8 cellular contexts compared by ENCODE assay signal in genomic region chr16:57167951-57168350, GRCh38. TPM values are rescaled to one million over a fixed set of nuclear protein-coding genes. Genes with fewer than 3 reads are reported as not detected.
DNase-seq lines count a peak whose midpoint lies in the region; ATAC-seq and TF ChIP-seq lines count a peak whose summit lies in the region.

No MANE protein-coding gene starts in this region.

- peak; percentile 65 for TF ChIP-seq CTCF in H9 (conservative IDR thresholded peaks at IDR 0.05)
- peak; percentile 74 for TF ChIP-seq CTCF in epithelial cell of proximal tubule (conservative IDR thresholded peaks at IDR 0.05; ENCODE audit: low read depth, low read length)
- TF ChIP-seq CTCF in stomach (IDR thresholded peaks at IDR 0.05), result peak in 3 of 7 experiments; percentile 10 to 46 (median 37)

- H4K91ac ChIP-seq in H9 (ENCODE audit: insufficient read length, low read depth, low read length), result no peak overlapping the region

- peak; percentile 62 for DNase-seq in DMS114 treated with DMSO at 0.1 percent for 48 hours (lab: John Stamatoyannopoulos, UW; ENCODE audit: unreplicated experiment)
- DNase-seq in H9, result no peak
- peak; percentile 70 for DNase-seq in RPMI8226
- DNase-seq in epithelial cell of proximal tubule (ENCODE audit: low read depth), result no peak
- peak in 6 of 10 donors; percentile 33 to 74 (median 58) for DNase-seq in naive thymus-derived CD8-positive, alpha-beta T cell
- no peak for DNase-seq in T-helper 2 cell treated with Interferon-gamma antibody and Interleukin-4, amounts not matched to agents 5 μg/mL and 100 μg/mL, for 36 hours (ENCODE audit: low spot score)
- DNase-seq in stomach, result no peak

- peaks cover 58 to 85% (median 84%) of the 10 kb centered on the region in 4 donors for H3K36me3 ChIP-seq in stomach

- WGBS in H9 (ENCODE audit: extremely low coverage, insufficient read length, low lambda C conversion rate), result no CpG with 5 or more reads among the region's 4 CpGs
- 13 to 18% (median 15%) methylated on average over 4 of the region's 4 CpGs for WGBS in stomach, 5 donors

- no peaks in the 10 kb centered on the region for H3K4me1 ChIP-seq in H9 (ENCODE audit: insufficient read depth, low read length)
- H3K4me1 ChIP-seq in stomach, result peaks cover 0 to 23% (median 10%) of the 10 kb centered on the region in 4 donors

- H3K27me3 ChIP-seq in H9 (ENCODE audit: insufficient read depth, low read length) (no peaks in the 10 kb centered on the region), stomach (no peaks in the 10 kb centered on the region)

- POLR2A ChIA-PET in naive thymus-derived CD8-positive, alpha-beta T cell (lab: Charles Lee), result interaction anchor here (0.6 to 1.2 kb wide), 2 partner anchors 84 to 90 kb away, joined by 3 to 4 read pairs; no protein-coding TSS in a partner anchor

- no peak overlapping the region for H3K4me3 Mint-ChIP-seq in H9
- H3K4me3 Mint-ChIP-seq in naive thymus-derived CD8-positive, alpha-beta T cell, result no peak overlapping the region
- H3K4me3 Mint-ChIP-seq in T-helper 2 cell treated with Interferon-gamma antibody and Interleukin-4, amounts not matched to agents 5 μg/mL and 100 μg/mL, for 36 hours, result no peak overlapping the region

- no peak overlapping the region for H3K4ac ChIP-seq in H9 (ENCODE audit: low read depth, low read length)

- no peak overlapping the region for H3K56ac ChIP-seq in H9 (ENCODE audit: insufficient read length, low read depth, low read length)

- H3K14ac ChIP-seq in H9 (ENCODE audit: insufficient read depth, low read length), result no peak overlapping the region

- no peaks in the 10 kb centered on the region for H3K79me1 ChIP-seq in H9 (ENCODE audit: insufficient read depth, low read depth, low read length, poor library complexity, severe bottlenecking)

- intact Hi-C loops in stomach (cut with DNase I; ENCODE audit: low total_unique reads), result loop anchor here (10.0 kb wide), 1 partner anchor 83 kb away; no protein-coding TSS in a partner anchor

- H2BK120ac ChIP-seq in H9 (ENCODE audit: low read depth, low read length, poor library complexity, severe bottlenecking), result no peak overlapping the region

- H3K4me3 ChIP-seq in epithelial cell of proximal tubule (ENCODE audit: low read depth, low read length) (no peak overlapping the region), stomach (no peak overlapping the region)

- TF ChIP-seq POLR2A in stomach (IDR thresholded peaks at IDR 0.05), result no peak

- no peaks in the 10 kb centered on the region for H3K4me1 Mint-ChIP-seq in H9
- peaks cover 8 to 22% (median 11%) of the 10 kb centered on the region in 4 donors for H3K4me1 Mint-ChIP-seq in naive thymus-derived CD8-positive, alpha-beta T cell
- H3K4me1 Mint-ChIP-seq in T-helper 2 cell treated with Interferon-gamma antibody and Interleukin-4, amounts not matched to agents 5 μg/mL and 100 μg/mL, for 36 hours (ENCODE audit: low read depth), result peaks cover 5% of the 10 kb centered on the region

- H2AK5ac ChIP-seq in H9 (ENCODE audit: insufficient read length, low read length), result no peak overlapping the region

- no peak overlapping the region for H3K9ac ChIP-seq in H9 (ENCODE audit: extremely low read depth, insufficient read length, low read length)

- no peaks in the 10 kb centered on the region for H3K23me2 ChIP-seq in H9 (ENCODE audit: insufficient read length, low read depth, low read length, poor library complexity, severe bottlenecking)

- no peak overlapping the region for H3K4me2 ChIP-seq in H9 (ENCODE audit: insufficient read depth, insufficient read length, low read length)

- no peak overlapping the region for H2BK20ac ChIP-seq in H9 (ENCODE audit: low read depth, low read length, poor library complexity, severe bottlenecking)

- no peak overlapping the region for H3K18ac ChIP-seq in H9 (ENCODE audit: insufficient read length, low read depth, low read length)

- no peak overlapping the region for H2BK5ac ChIP-seq in H9 (ENCODE audit: insufficient read length, low read length)

- no peak for TF ChIP-seq EP300 in stomach (IDR thresholded peaks at IDR 0.05)

- no peak overlapping the region for H3K23ac ChIP-seq in H9 (ENCODE audit: insufficient read length, low read depth, low read length)

- no peak overlapping the region for H2BK12ac ChIP-seq in H9 (ENCODE audit: insufficient read length, low read depth, low read length)

- H3K9me3 ChIP-seq in H9 (ENCODE audit: control insufficient read depth, low read depth, low read length) (no peaks in the 10 kb centered on the region), stomach (no peaks in the 10 kb centered on the region)

- H3K79me2 ChIP-seq in H9 (ENCODE audit: insufficient read depth, low read length), result no peaks in the 10 kb centered on the region

- H3K27me3 Mint-ChIP-seq in H9 (ENCODE audit: low read depth), result no peaks in the 10 kb centered on the region
- no peaks in the 10 kb centered on the region for H3K27me3 Mint-ChIP-seq in naive thymus-derived CD8-positive, alpha-beta T cell
- H3K27me3 Mint-ChIP-seq in T-helper 2 cell treated with Interferon-gamma antibody and Interleukin-4, amounts not matched to agents 5 μg/mL and 100 μg/mL, for 36 hours (ENCODE audit: low read depth), result no peaks in the 10 kb centered on the region

- no peak overlapping the region for H2AFZ ChIP-seq in H9 (ENCODE audit: low read length)

- H2BK15ac ChIP-seq in H9 (ENCODE audit: low read depth, low read length), result no peak overlapping the region

- no peak overlapping the region for H4K8ac ChIP-seq in H9 (replicated peaks; ENCODE audit: insufficient read length, low read depth, low read length)

- no peaks in the 10 kb centered on the region for H4K20me1 ChIP-seq in H9 (ENCODE audit: control insufficient read depth, insufficient read depth, insufficient read length)

- ATAC-seq in naive thymus-derived CD8-positive, alpha-beta T cell, result peak; percentile 97
- no peak for ATAC-seq in GM19324 (IDR thresholded peaks at IDR 0.05; ENCODE audit: low FRiP score, unreplicated experiment)

- H3K36me3 Mint-ChIP-seq in H9 (ENCODE audit: insufficient read depth in 1 of 3, low read depth in 3 of 3), result peaks cover 39 to 82% (median 70%) of the 10 kb centered on the region in 3 experiments
- peaks cover 5 to 81% (median 28%) of the 10 kb centered on the region in 3 donors for H3K36me3 Mint-ChIP-seq in naive thymus-derived CD8-positive, alpha-beta T cell
- H3K36me3 Mint-ChIP-seq in T-helper 2 cell treated with Interferon-gamma antibody and Interleukin-4, amounts not matched to agents 5 μg/mL and 100 μg/mL, for 36 hours (ENCODE audit: low read depth), result peaks cover 53% of the 10 kb centered on the region

- H3K9me3 Mint-ChIP-seq in H9, result no peaks in the 10 kb centered on the region
- H3K9me3 Mint-ChIP-seq in naive thymus-derived CD8-positive, alpha-beta T cell, result no peaks in the 10 kb centered on the region
- H3K9me3 Mint-ChIP-seq in T-helper 2 cell treated with Interferon-gamma antibody and Interleukin-4, amounts not matched to agents 5 μg/mL and 100 μg/mL, for 36 hours, result no peaks in the 10 kb centered on the region

- no peak overlapping the region for H3T11ph ChIP-seq in H9 (ENCODE audit: low read length)

- no peak overlapping the region for H4K5ac ChIP-seq in H9 (ENCODE audit: insufficient read length, low read depth, low read length)

- H3K27ac Mint-ChIP-seq in H9, result no peak overlapping the region
- peak overlapping the region in 2 of 10 donors; percentile 5 to 13 for H3K27ac Mint-ChIP-seq in naive thymus-derived CD8-positive, alpha-beta T cell
- H3K27ac Mint-ChIP-seq in T-helper 2 cell treated with Interferon-gamma antibody and Interleukin-4, amounts not matched to agents 5 μg/mL and 100 μg/mL, for 36 hours, result no peak overlapping the region

- H3K27ac ChIP-seq in H9 (ENCODE audit: insufficient read length, low read depth, low read length) (no peak overlapping the region), stomach (no peak overlapping the region)

RNA-seq across cellular contexts. Expression of gene PSME3IP1, which starts 17.9 kb away (rescaled TPM):
- 102 and 103 TPM in 2 replicates for total RNA-seq in H9 (2021)
- total RNA-seq in epithelial cell of proximal tubule, result 79.4 and 105 TPM in 2 replicates
- total RNA-seq in naive thymus-derived CD8-positive, alpha-beta T cell, result 100 to 1,000 TPM; 137 to 158 TPM
- polyA plus RNA-seq in naive thymus-derived CD8-positive, alpha-beta T cell, result 10 to 100 TPM; 66.0 to 81.4 (median 67.1) TPM
- total RNA-seq in stomach, result 100 to 1,000 TPM in 1 of 5 donors, 10 to 100 TPM in 4; 52.7 to 104 (median 91.0) TPM
- 10 to 100 TPM; 37.4 to 64.3 (median 51.5) TPM for polyA plus RNA-seq in stomach

RNA-seq across cellular contexts. Expression of gene RSPRY1, which starts 18.2 kb away (rescaled TPM):
- total RNA-seq in H9 (2021) (34.4 and 36.1 TPM in 2 replicates), epithelial cell of proximal tubule (28.6 and 46.5 TPM in 2 replicates), stomach (100 to 1,000 TPM in 1 of 5 donors, 10 to 100 TPM in 3, 1 to 10 TPM in 1; 5.5 to 110 (median 46.2) TPM)
- total RNA-seq in naive thymus-derived CD8-positive, alpha-beta T cell, result 10 to 100 TPM; 25.9 to 32.6 TPM
- polyA plus RNA-seq in naive thymus-derived CD8-positive, alpha-beta T cell, result 10 to 100 TPM; 28.4 to 34.6 (median 29.3) TPM
- polyA plus RNA-seq in stomach, result 10 to 100 TPM in 1 of 3 donors, 1 to 10 TPM in 2; 8.6 to 13.7 (median 8.8) TPM

Comparison
In these comparisons a context has a peak if more than half of its experiments do, and no peak if none do; other contexts are left out.
1. DNase-seq: peak in DMS114 treated with DMSO at 0.1 percent for 48 hours (single experiment), RPMI8226 (single experiment) and naive thymus-derived CD8-positive, alpha-beta T cell (6 of 10); none in H9 (single experiment), epithelial cell of proximal tubule (single experiment), T-helper 2 cell treated with Interferon-gamma antibody and Interleukin-4, amounts not matched to agents 5 μg/mL and 100 μg/mL, for 36 hours (single experiment) and stomach (single experiment).